ENCODE assay signal across 34 cellular contexts in the genomic region with DNA sequence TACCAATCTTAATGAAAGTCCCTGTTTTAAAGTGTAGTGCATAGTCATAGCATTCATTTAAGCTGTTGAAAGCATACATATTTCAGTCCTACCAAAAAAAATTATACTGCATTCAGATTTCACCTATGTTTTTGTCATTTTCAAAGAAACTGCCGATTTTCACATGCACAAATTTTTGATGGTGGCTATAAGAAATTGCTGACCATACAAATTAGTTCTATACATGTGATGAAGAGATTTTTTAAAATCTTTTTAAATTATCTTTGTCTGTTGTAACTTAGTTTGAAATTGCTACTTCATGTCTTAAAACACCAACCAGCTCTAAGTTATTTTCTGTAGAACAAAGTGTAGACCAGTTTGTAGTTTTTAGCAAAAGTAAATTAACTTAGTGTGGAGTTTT.
"Had no signal": no experiment of that assay in that cellular context is flagged by ENCODE, and none has a peak within 500 bp of the region (broad histone marks: within the 10 kb centered on the region; RNA-seq: fewer than 3 reads in every experiment).

No MANE protein-coding gene starts in this region.

- ATAC-seq: activated CD8-positive, alpha-beta memory T cell treated with anti-CD3 and anti-CD28 coated beads, Interleukin-2, amount 10 ng/mL, durations not matched to agents 7 days and 5 days; activated CD8-positive, alpha-beta T cell treated with anti-CD3 and anti-CD28 coated beads, Interleukin-2, amount 10 ng/mL, durations not matched to agents 7 days and 5 days; activated naive CD4-positive, alpha-beta T cell treated with anti-CD3 and anti-CD28 coated beads, Interleukin-2, amount 50 U/mL, for 72 hours; body of pancreas had no signal

- H3K36me3 ChIP-seq: adrenal gland, brain microvascular endothelial cell, breast epithelium had no signal

- H3K9me3 ChIP-seq: adrenal gland, body of pancreas, breast epithelium had no signal

- FAIRE-seq: astrocyte, TTC549 had no signal

- H3K27ac ChIP-seq: adrenal gland, body of pancreas, brain microvascular endothelial cell, breast epithelium, VCaP had no signal

- H3K27me3 ChIP-seq: adrenal gland, body of pancreas, brain microvascular endothelial cell, breast epithelium had no signal

- H3K27me3 Mint-ChIP-seq: activated B cell treated with CpG ODN at 0.5 μM for 24 hours; activated CD4-positive, alpha-beta T cell treated with anti-CD3 and anti-CD28 coated beads, Interleukin-2, amount 10 ng/mL, durations not matched to agents 24 days and 14 days; activated T-cell treated with anti-CD3 and anti-CD28 coated beads, Interleukin-2, amount 50 U/mL, for 24 hours had no signal

- H3K4me1 ChIP-seq: breast epithelium had no signal

- H3K4me3 Mint-ChIP-seq: activated B cell treated with CpG ODN at 0.5 μM for 24 hours; activated CD4-positive, alpha-beta memory T cell treated with anti-CD3 and anti-CD28 coated beads, Interleukin-2, amount 10 ng/mL, durations not matched to agents 7 days and 5 days; activated CD4-positive, alpha-beta T cell treated with anti-CD3 and anti-CD28 coated beads, Interleukin-2, amount 10 ng/mL, durations not matched to agents 24 days and 14 days; activated CD8-positive, alpha-beta memory T cell treated with anti-CD3 and anti-CD28 coated beads, Interleukin-2, amount 10 ng/mL, durations not matched to agents 7 days and 5 days; activated CD8-positive, alpha-beta T cell treated with anti-CD3 and anti-CD28 coated beads, Interleukin-2, amount 10 ng/mL, durations not matched to agents 7 days and 5 days; activated naive CD4-positive, alpha-beta T cell treated with anti-CD3 and anti-CD28 coated beads for 36 hours; activated naive CD8-positive, alpha-beta T cell treated with anti-CD3 and anti-CD28 coated beads for 36 hours; activated T-cell treated with anti-CD3 and anti-CD28 coated beads, Interleukin-2, amount 50 U/mL, for 24 hours; T-helper 1 cell treated with Interleukin-12 subunit alpha and Interleukin-12 subunit beta and Interleukin-4 antibody, amounts not matched to agents 30 μg/mL and 1 μg/mL, for 36 hours; T-helper 2 cell treated with Interferon-gamma antibody and Interleukin-4, amounts not matched to agents 5 μg/mL and 100 μg/mL, for 36 hours had no signal

- DNase-seq: activated B cell treated with CpG ODN at 0.5 μM for 24 hours; activated CD4-positive, alpha-beta memory T cell treated with anti-CD3 and anti-CD28 coated beads, Interleukin-2, amount 10 ng/mL, durations not matched to agents 7 days and 5 days; activated CD4-positive, alpha-beta T cell treated with anti-CD3 and anti-CD28 coated beads for 4 hours; activated CD4-positive, alpha-beta T cell treated with anti-CD3 and anti-CD28 coated beads, Interleukin-2, amount 50 U/mL, for 48 hours; activated CD4-positive, CD25-positive, alpha-beta regulatory T cell treated with anti-CD3 and anti-CD28 coated beads, Interleukin-2, amount 50 U/mL, for 72 hours; activated CD8-positive, alpha-beta memory T cell treated with anti-CD3 and anti-CD28 coated beads for 24 hours; activated CD8-positive, alpha-beta memory T cell treated with anti-CD3 and anti-CD28 coated beads, Interleukin-2, amount 10 ng/mL, durations not matched to agents 7 days and 5 days; activated CD8-positive, alpha-beta memory T cell treated with anti-CD3 and anti-CD28 coated beads, Interleukin-2, amount 50 U/mL, for 48 hours; activated CD8-positive, alpha-beta T cell treated with anti-CD3 and anti-CD28 coated beads, Interleukin-2, amount 10 ng/mL, durations not matched to agents 7 days and 5 days; activated effector memory CD4-positive, alpha-beta T cell treated with anti-CD3 and anti-CD28 coated beads, Interleukin-2, amount 50 U/mL, for 16 hours; activated gamma-delta T cell treated with Interleukin-2 at 50 U/mL for 16 hours; activated naive CD4-positive, alpha-beta T cell; activated naive CD4-positive, alpha-beta T cell treated with anti-CD3 and anti-CD28 coated beads for 36 hours; activated naive CD4-positive, alpha-beta T cell treated with anti-CD3 and anti-CD28 coated beads, Interleukin-2, amount 50 U/mL, for 16 hours; activated naive CD8-positive, alpha-beta T cell treated with anti-CD3 and anti-CD28 coated beads for 36 hours; activated T-cell treated with anti-CD3 and anti-CD28 coated beads, Interleukin-2, amount 50 U/mL, for 24 hours; activated T-cell treated with anti-CD3 and anti-CD28 coated beads, Interleukin-2, amount 50 U/mL, for 48 hours; adrenal gland; amniotic stem cell; aorta; body of pancreas; brain microvascular endothelial cell; central memory CD4-positive, alpha-beta T cell; T-helper 1 cell; T-helper 2 cell; T-helper 9 cell had no signal

- H3K4me3 ChIP-seq: adrenal gland, body of pancreas, breast epithelium had no signal

- H3K9me3 Mint-ChIP-seq: activated CD4-positive, alpha-beta T cell treated with anti-CD3 and anti-CD28 coated beads, Interleukin-2, amount 10 ng/mL, durations not matched to agents 24 days and 14 days; activated naive CD4-positive, alpha-beta T cell treated with anti-CD3 and anti-CD28 coated beads for 36 hours; activated naive CD4-positive, alpha-beta T cell treated with anti-CD3 and anti-CD28 coated beads, Interleukin-2, amount 50 U/mL, for 72 hours; activated naive CD8-positive, alpha-beta T cell treated with anti-CD3 and anti-CD28 coated beads for 36 hours; T-helper 1 cell treated with Interleukin-12 subunit alpha and Interleukin-12 subunit beta and Interleukin-4 antibody, amounts not matched to agents 30 μg/mL and 1 μg/mL, for 36 hours had no signal

- H3K27ac Mint-ChIP-seq: activated B cell treated with CpG ODN at 0.5 μM for 24 hours; activated CD4-positive, alpha-beta memory T cell treated with anti-CD3 and anti-CD28 coated beads, Interleukin-2, amount 10 ng/mL, durations not matched to agents 7 days and 5 days; activated CD4-positive, alpha-beta T cell treated with anti-CD3 and anti-CD28 coated beads, Interleukin-2, amount 10 ng/mL, durations not matched to agents 24 days and 14 days; activated CD8-positive, alpha-beta memory T cell treated with anti-CD3 and anti-CD28 coated beads, Interleukin-2, amount 10 ng/mL, durations not matched to agents 7 days and 5 days; activated CD8-positive, alpha-beta T cell treated with anti-CD3 and anti-CD28 coated beads, Interleukin-2, amount 10 ng/mL, durations not matched to agents 7 days and 5 days; activated naive CD4-positive, alpha-beta T cell treated with anti-CD3 and anti-CD28 coated beads for 36 hours; activated naive CD4-positive, alpha-beta T cell treated with anti-CD3 and anti-CD28 coated beads, Interleukin-2, amount 50 U/mL, for 72 hours; activated naive CD8-positive, alpha-beta T cell treated with anti-CD3 and anti-CD28 coated beads for 36 hours; activated T-cell treated with anti-CD3 and anti-CD28 coated beads, Interleukin-2, amount 50 U/mL, for 24 hours; T-helper 1 cell treated with Interleukin-12 subunit alpha and Interleukin-12 subunit beta and Interleukin-4 antibody, amounts not matched to agents 30 μg/mL and 1 μg/mL, for 36 hours; T-helper 2 cell treated with Interferon-gamma antibody and Interleukin-4, amounts not matched to agents 5 μg/mL and 100 μg/mL, for 36 hours had no signal
